In the genomic region with DNA sequence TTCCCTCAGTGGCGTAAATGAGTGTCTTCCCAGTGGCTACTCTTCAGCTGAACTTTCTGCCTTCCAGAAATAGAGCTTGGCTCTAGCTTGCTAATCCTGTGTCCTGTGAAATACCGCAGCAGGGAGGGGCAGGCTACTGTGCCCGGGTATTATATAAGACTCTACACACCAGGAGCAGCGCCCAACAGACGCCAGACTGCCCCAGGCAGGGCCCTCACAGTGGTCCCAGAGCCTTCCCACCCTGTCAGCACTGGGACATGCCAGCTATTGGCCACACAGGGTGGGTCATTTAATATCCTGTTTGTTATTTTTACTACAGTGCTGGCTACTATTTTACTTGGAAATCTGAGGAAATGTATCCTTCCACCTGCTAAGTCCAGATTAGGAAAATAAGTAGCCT, we compare ENCODE assay signal across 12 cellular contexts.
DNase-seq lines count a peak whose midpoint lies in the region; ATAC-seq, FAIRE-seq and TF ChIP-seq lines count a peak whose summit lies in the region.
"Had no signal": no experiment of that assay in that cellular context is flagged by ENCODE, and none has a peak within 500 bp of the region (broad histone marks: within the 10 kb centered on the region; RNA-seq: fewer than 3 reads in every experiment).

No MANE protein-coding gene starts in this region.

- peaks cover 39% of the 10 kb centered on the region for H3K4me1 Mint-ChIP-seq in MCF 10A (ENCODE audit: insufficient read depth, unreplicated experiment)
- peaks cover 4% of the 10 kb centered on the region for H3K4me1 Mint-ChIP-seq in neural progenitor cell
- no peaks in the 10 kb centered on the region for H3K4me1 Mint-ChIP-seq in T-cell

- DNase-seq in MCF 10A (ENCODE audit: unreplicated experiment): peak; percentile 47
- DNase-seq in breast epithelium (ENCODE audit: low spot score in 2 of 2): no peak
- DNase-seq in Right ventricle myocardium superior: peak; percentile 81
- DNase-seq in neural progenitor cell (ENCODE audit: low spot score): peak; percentile 28
- DNase-seq in GM12891 (ENCODE audit: insufficient read length, low spot score): no peak
- no peak for DNase-seq in T-cell
- DNase-seq: NCI-H524 treated with DMSO at 0.1 percent for 48 hours had no signal

- POLR2A ChIA-PET in MCF 10A (lab: Yijun Ruan, JAX): interaction anchor here (0.7 to 2.5 kb wide), 5 partner anchors 11 to 1803 kb away, joined by 3 to 8 read pairs (median 3); partner anchors contain the start of gene FEM1C
- POLR2A ChIA-PET in T-cell (lab: Charles Lee): no interaction called here

- no peak overlapping the region for H3K4me2 ChIP-seq in neural progenitor cell

- H3K27me3 Mint-ChIP-seq in MCF 10A (ENCODE audit: insufficient read depth, unreplicated experiment): no peaks in the 10 kb centered on the region
- H3K27me3 Mint-ChIP-seq in neural progenitor cell (ENCODE audit: insufficient read depth, low read depth): no peaks in the 10 kb centered on the region
- peaks cover 14 to 15% of the 10 kb centered on the region in 2 donors for H3K27me3 Mint-ChIP-seq in T-cell

- peaks cover 6% of the 10 kb centered on the region for H3K9me3 Mint-ChIP-seq in MCF 10A (ENCODE audit: unreplicated experiment)
- no peaks in the 10 kb centered on the region for H3K9me3 Mint-ChIP-seq in neural progenitor cell
- no peaks in the 10 kb centered on the region for H3K9me3 Mint-ChIP-seq in T-cell
- H3K9me3 Mint-ChIP-seq: T-helper 1 cell treated with Interleukin-12 subunit alpha and Interleukin-12 subunit beta and Interleukin-4 antibody, amounts not matched to agents 30 μg/mL and 1 μg/mL, for 36 hours had no signal

- H3K4me1 ChIP-seq in breast epithelium (no peaks in the 10 kb centered on the region), neural progenitor cell (peaks cover 3% of the 10 kb centered on the region)

- H3K79me2 ChIP-seq in neural progenitor cell (ENCODE audit: low read depth): no peaks in the 10 kb centered on the region

- H3K36me3 ChIP-seq in breast epithelium: no peaks in the 10 kb centered on the region
- no peaks in the 10 kb centered on the region for H3K36me3 ChIP-seq in neural progenitor cell

- H3K27me3 ChIP-seq in breast epithelium: no peaks in the 10 kb centered on the region
- no peaks in the 10 kb centered on the region for H3K27me3 ChIP-seq in neural progenitor cell

- peaks cover 12% of the 10 kb centered on the region for H3K36me3 Mint-ChIP-seq in MCF 10A (ENCODE audit: insufficient read depth, unreplicated experiment)
- H3K36me3 Mint-ChIP-seq in neural progenitor cell: no peaks in the 10 kb centered on the region
- H3K36me3 Mint-ChIP-seq in T-cell: no peaks in the 10 kb centered on the region

- TF ChIP-seq CTCF in MCF 10A (IDR thresholded peaks at IDR 0.05; ENCODE audit: unreplicated experiment): no peak
- TF ChIP-seq CTCF in breast epithelium (IDR thresholded peaks at IDR 0.05): no peak
- TF ChIP-seq CTCF in neural progenitor cell (IDR thresholded peaks at IDR 0.05): no peak

- H3F3A ChIP-seq in neural progenitor cell (ENCODE audit: low read depth): no peaks in the 10 kb centered on the region

- no peak overlapping the region for H3K27ac Mint-ChIP-seq in MCF 10A (ENCODE audit: low read depth, unreplicated experiment)
- H3K27ac Mint-ChIP-seq in neural progenitor cell: no peak overlapping the region
- no peak overlapping the region for H3K27ac Mint-ChIP-seq in T-cell
- H3K27ac Mint-ChIP-seq: T-helper 1 cell treated with Interleukin-12 subunit alpha and Interleukin-12 subunit beta and Interleukin-4 antibody, amounts not matched to agents 30 μg/mL and 1 μg/mL, for 36 hours had no signal

- H3K4me3 ChIP-seq in breast epithelium (no peak overlapping the region), neural progenitor cell (no peak overlapping the region)

- TF ChIP-seq POLR2A in breast epithelium (IDR thresholded peaks at IDR 0.05) (no peak), GM12891 (IDR thresholded peaks at IDR 0.05; ENCODE audit: low read depth, low read length) (no peak)

- no peak overlapping the region for H3K4me3 Mint-ChIP-seq in MCF 10A (ENCODE audit: unreplicated experiment)
- H3K4me3 Mint-ChIP-seq in neural progenitor cell: no peak overlapping the region
- H3K4me3 Mint-ChIP-seq in T-cell: no peak overlapping the region
- H3K4me3 Mint-ChIP-seq: T-helper 1 cell treated with Interleukin-12 subunit alpha and Interleukin-12 subunit beta and Interleukin-4 antibody, amounts not matched to agents 30 μg/mL and 1 μg/mL, for 36 hours had no signal

- H2AFZ ChIP-seq in neural progenitor cell (replicated peaks): no peak overlapping the region

- CTCF ChIA-PET in MCF 10A (lab: Yijun Ruan, JAX): interaction anchor here (0.6 to 1.3 kb wide), 3 partner anchors 12 to 178 kb away, joined by 3 to 4 read pairs (median 3); no protein-coding TSS in a partner anchor
- CTCF ChIA-PET in T-cell (lab: Charles Lee): interaction anchor here in 1 of 2 donors (0.6 kb wide), 1 partner anchor 8 kb away, joined by 3 read pairs; no protein-coding TSS in a partner anchor

- intact Hi-C loops in MCF 10A (cut with micrococcal nuclease) (no loop called here), breast epithelium (cut with DNase I; ENCODE audit: low total_unique reads) (no loop called here), Right ventricle myocardium superior (cut with DNase I) (no loop called here)

- H3K9me3 ChIP-seq in breast epithelium (no peaks in the 10 kb centered on the region), neural progenitor cell (ENCODE audit: low read depth) (no peaks in the 10 kb centered on the region)

- FAIRE-seq in GM12891 (lab: Jason Lieb, UNC): no peak
- FAIRE-seq: islet of Langerhans had no signal

- ATAC-seq in Right ventricle myocardium superior (ENCODE audit: poor library complexity) (peak; percentile 94), HG03108 (IDR thresholded peaks at IDR 0.05; ENCODE audit: unreplicated experiment) (no peak), HG03442 (IDR thresholded peaks at IDR 0.05; ENCODE audit: unreplicated experiment) (no peak), T-cell (replicated peaks in 1 of 4) (no peak)

- BruUV-seq in MCF 10A (replicated peaks; lab: Mats Ljungman, UMichigan): no TSS peak

- no peaks in the 10 kb centered on the region for H4K20me1 ChIP-seq in neural progenitor cell (ENCODE audit: low read depth)

- peak overlapping the region in 1 of 2 donors; percentile 29 for H3K27ac ChIP-seq in breast epithelium
- no peak overlapping the region for H3K27ac ChIP-seq in neural progenitor cell
- H3K27ac ChIP-seq: 22Rv1 had no signal

- H3K9ac ChIP-seq in neural progenitor cell: no peak overlapping the region

TF ChIP-seq in GM12891, 5 proteins besides CTCF, POLR2A, EP300 and RAD21:
- TF ChIP-seq SPI1 (IDR thresholded peaks at IDR 0.05; ENCODE audit: low read depth, low read length): no peak
- no peak for TF ChIP-seq TAF1 (IDR thresholded peaks at IDR 0.05; ENCODE audit: low read depth, low read length)

Comparison
In these comparisons a context has a peak if more than half of its experiments do, and no peak if none do; other contexts are left out.
1. DNase-seq: peak in MCF 10A (single experiment), Right ventricle myocardium superior (single experiment) and neural progenitor cell (single experiment); none in breast epithelium (0 of 2), GM12891 (single experiment) and T-cell (0 of 34).